4 cellular contexts compared by ENCODE assay signal in the genomic region with DNA sequence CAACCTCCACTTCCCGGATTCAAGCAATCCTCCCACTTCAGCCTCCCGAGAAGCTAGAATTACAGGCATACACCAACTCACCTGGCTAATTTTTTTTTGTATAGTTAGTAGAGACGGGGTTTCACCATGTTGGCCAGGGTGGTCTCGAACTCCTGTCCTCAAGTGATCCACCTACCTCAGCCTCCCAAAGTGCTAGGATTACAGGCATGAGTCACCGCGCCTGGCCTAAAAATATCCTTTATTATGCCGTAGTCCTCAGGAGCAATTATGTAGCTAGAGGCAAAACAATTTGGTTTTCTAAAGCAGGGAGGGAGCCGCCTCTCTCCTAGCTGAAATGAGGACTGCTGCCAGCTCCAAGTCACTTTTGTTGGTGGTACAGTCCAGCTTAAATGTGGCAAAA. TPM values are rescaled to one million over a fixed set of nuclear protein-coding genes. Genes with fewer than 3 reads are reported as not detected.
"Had no signal": no experiment of that assay in that cellular context is flagged by ENCODE, and none has a peak within 500 bp of the region (broad histone marks: within the 10 kb centered on the region; RNA-seq: fewer than 3 reads in every experiment).

No MANE protein-coding gene starts in this region.

RNA-seq across cellular contexts. Expression of a gene that starts 15.2 kb away (rescaled TPM):
- total RNA-seq: activated naive CD8-positive, alpha-beta T cell treated with anti-CD3 and anti-CD28 coated beads for 36 hours; neural crest cell had no signal
- polyA plus RNA-seq: naive thymus-derived CD4-positive, alpha-beta T cell; SK-N-SH had no signal
